31 cellular contexts compared by ENCODE assay signal in genomic region chr15:28120359-28120640, GRCh38.
"Had no signal": no experiment of that assay in that cellular context is flagged by ENCODE, and none has a peak within 500 bp of the region (broad histone marks: within the 10 kb centered on the region; RNA-seq: fewer than 3 reads in every experiment).

No MANE protein-coding gene starts in this region.

- H3K4me3 ChIP-seq: adrenal gland, ascending aorta, body of pancreas, breast epithelium, cardiac muscle cell had no signal

- H3K4me1 ChIP-seq: adrenal gland, ascending aorta, breast epithelium had no signal

- H3K9me3 ChIP-seq: adrenal gland, ascending aorta, body of pancreas, breast epithelium had no signal

- ATAC-seq: activated naive CD4-positive, alpha-beta T cell treated with anti-CD3 and anti-CD28 coated beads, Interleukin-2, amount 50 U/mL, for 72 hours; activated naive CD8-positive, alpha-beta T cell treated with anti-CD3 and anti-CD28 coated beads, Interleukin-2, amount 50 U/mL, for 24 hours; activated T-cell treated with anti-CD3 and anti-CD28 coated beads, Interleukin-2, amount 50 U/mL, for 4 hours; activated T-cell treated with anti-CD3 and anti-CD28 coated beads, Interleukin-2, amount 50 U/mL, for 72 hours; activated T-helper 17 cell treated with anti-CD3 and anti-CD28 coated beads, Interleukin-2, amount 50 U/mL, for 72 hours; body of pancreas had no signal

- DNase-seq: activated effector memory CD4-positive, alpha-beta T cell treated with anti-CD3 and anti-CD28 coated beads, Interleukin-2, amount 50 U/mL, for 16 hours; activated effector memory CD4-positive, alpha-beta T cell treated with Interleukin-2 at 50 U/mL for 16 hours; activated gamma-delta T cell treated with Interleukin-2 at 50 U/mL for 16 hours; activated naive CD4-positive, alpha-beta T cell; activated naive CD4-positive, alpha-beta T cell treated with anti-CD3 and anti-CD28 coated beads for 36 hours; activated naive CD4-positive, alpha-beta T cell treated with anti-CD3 and anti-CD28 coated beads, Interleukin-2, amount 10 ng/mL, durations not matched to agents 7 days and 5 days; activated naive CD4-positive, alpha-beta T cell treated with anti-CD3 and anti-CD28 coated beads, Interleukin-2, amount 50 U/mL, for 16 hours; activated naive CD4-positive, alpha-beta T cell treated with Interleukin-2 at 50 U/mL for 16 hours; activated naive CD8-positive, alpha-beta T cell treated with anti-CD3 and anti-CD28 coated beads for 36 hours; activated naive CD8-positive, alpha-beta T cell treated with anti-CD3 and anti-CD28 coated beads, Interleukin-2, amount 10 ng/mL, durations not matched to agents 7 days and 5 days; activated naive CD8-positive, alpha-beta T cell treated with anti-CD3 and anti-CD28 coated beads, Interleukin-2, amount 50 U/mL, for 24 hours; activated T-cell treated with anti-CD3 and anti-CD28 coated beads, Interleukin-2, amount 50 U/mL, for 1 hour; activated T-cell treated with anti-CD3 and anti-CD28 coated beads, Interleukin-2, amount 50 U/mL, for 24 hours; activated T-cell treated with anti-CD3 and anti-CD28 coated beads, Interleukin-2, amount 50 U/mL, for 4 hours; activated T-cell treated with anti-CD3 and anti-CD28 coated beads, Interleukin-2, amount 50 U/mL, for 48 hours; activated T-cell treated with anti-CD3 and anti-CD28 coated beads, Interleukin-2, amount 50 U/mL, for 72 hours; adrenal gland; amniotic stem cell; amygdala; anterior cingulate cortex; aorta; body of pancreas; brain microvascular endothelial cell; caudate nucleus; central memory CD4-positive, alpha-beta T cell; cerebellar nuclear complex had no signal

- H3K27ac ChIP-seq: adrenal gland, ascending aorta, body of pancreas, brain microvascular endothelial cell, breast epithelium, cardiac muscle cell had no signal

- H3K27me3 ChIP-seq: adrenal gland, ascending aorta, body of pancreas, brain microvascular endothelial cell, breast epithelium, cardiac muscle cell had no signal

- H3K36me3 ChIP-seq: breast epithelium had no signal
